Comparison of ENCODE assay signal across 1 cellular context in the genomic region with DNA sequence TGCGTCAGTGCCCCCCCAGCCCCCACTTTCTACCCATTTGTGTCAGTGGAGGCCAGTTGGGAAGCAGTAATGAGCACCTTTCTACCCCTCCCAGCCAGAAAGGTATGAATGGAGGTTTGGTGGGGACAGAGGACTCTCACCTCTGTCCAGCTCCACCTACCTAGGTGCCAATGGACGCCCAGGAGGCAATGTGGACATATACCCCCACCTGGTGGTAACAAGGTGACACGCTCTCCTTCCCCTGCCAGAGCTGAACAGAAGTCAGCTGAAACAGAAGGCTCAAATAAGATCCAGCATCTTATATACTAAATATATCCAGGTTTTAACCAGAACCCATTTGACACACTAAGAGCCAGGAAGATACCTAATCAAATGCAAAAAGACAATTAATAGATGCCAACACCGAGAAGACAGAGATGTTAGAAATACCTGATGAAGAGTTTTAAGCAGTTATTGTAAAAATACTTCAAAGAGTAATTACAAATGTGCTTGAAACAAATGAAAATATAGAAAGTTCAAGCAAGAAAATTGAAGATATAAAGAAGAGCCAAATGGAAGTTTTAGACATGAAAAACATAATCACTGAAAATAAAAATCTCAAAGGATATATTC.
TF ChIP-seq lines count a peak whose summit lies in the region.

No MANE protein-coding gene starts in this region.

TF ChIP-seq in SK-N-SH treated with all-trans-retinoic acid at 6 μM for 48 hours, 23 proteins besides CTCF, POLR2A, EP300 and RAD21 (continued from another document):
- no peak for TF ChIP-seq CREB5 (CRISPR knock-in tag; IDR thresholded peaks at IDR 0.05; ENCODE audit: low read depth)
- TF ChIP-seq BACH2 (CRISPR knock-in tag; IDR thresholded peaks at IDR 0.05; ENCODE audit: borderline replicate concordance), result no peak
